13 cellular contexts compared by ENCODE assay signal in the genomic region with DNA sequence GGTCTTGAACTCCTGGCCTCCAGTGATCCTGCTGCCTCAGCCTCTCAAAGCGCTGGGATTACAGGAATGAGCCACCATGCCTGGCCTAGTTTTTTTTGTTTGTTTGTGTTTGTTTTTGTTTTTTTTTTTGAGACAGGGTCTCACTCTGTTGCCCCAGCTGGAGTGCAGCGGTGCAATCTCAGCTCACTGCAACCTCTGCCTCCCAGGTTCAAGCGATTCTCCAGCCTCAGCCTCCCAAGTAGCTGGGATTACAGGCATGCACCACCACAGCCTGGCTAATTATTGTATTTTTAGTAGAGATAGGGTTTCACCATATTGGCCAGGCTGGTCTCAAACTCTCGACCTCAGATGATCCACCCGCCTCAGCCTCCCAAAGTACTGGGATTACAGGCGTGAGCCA. TPM values are rescaled to one million over a fixed set of nuclear protein-coding genes. Genes with fewer than 3 reads are reported as not detected.
"Had no signal": no experiment of that assay in that cellular context is flagged by ENCODE, and none has a peak within 500 bp of the region (broad histone marks: within the 10 kb centered on the region; RNA-seq: fewer than 3 reads in every experiment).

No MANE protein-coding gene starts in this region.

RNA-seq across cellular contexts. Expression of gene SHCBP1L, which starts 9.6 kb away (rescaled TPM):
- total RNA-seq: activated B cell treated with CpG ODN at 0.5 μM for 24 hours; activated CD4-positive, alpha-beta memory T cell treated with anti-CD3 and anti-CD28 coated beads for 36 hours; activated CD4-positive, alpha-beta memory T cell treated with anti-CD3 and anti-CD28 coated beads, Interleukin-2, amount 10 ng/mL, durations not matched to agents 7 days and 5 days; activated CD4-positive, alpha-beta T cell treated with anti-CD3 and anti-CD28 coated beads for 36 hours; activated CD4-positive, alpha-beta T cell treated with anti-CD3 and anti-CD28 coated beads, Interleukin-2, amount 10 ng/mL, durations not matched to agents 24 days and 14 days; activated CD4-positive, alpha-beta T cell treated with anti-CD3 and anti-CD28 coated beads, Interleukin-2, amount 10 ng/mL, durations not matched to agents 7 days and 5 days; activated CD8-positive, alpha-beta memory T cell treated with anti-CD3 and anti-CD28 coated beads for 36 hours; activated CD8-positive, alpha-beta memory T cell treated with anti-CD3 and anti-CD28 coated beads, Interleukin-2, amount 10 ng/mL, durations not matched to agents 7 days and 5 days; activated CD8-positive, alpha-beta T cell treated with anti-CD3 and anti-CD28 coated beads for 36 hours; activated CD8-positive, alpha-beta T cell treated with anti-CD3 and anti-CD28 coated beads, Interleukin-2, amount 10 ng/mL, durations not matched to agents 7 days and 5 days; T-helper 1 cell treated with Interleukin-12 subunit alpha and Interleukin-12 subunit beta and Interleukin-4 antibody, amounts not matched to agents 30 ng/mL and 1 ng/mL, for 36 hours; T-helper 17 cell; T-helper 2 cell treated with Interferon-gamma antibody and Interleukin-4, amounts not matched to agents 100 ng/mL and 5 ng/mL, for 36 hours had no signal
